Comparison of ENCODE assay signal across 8 cellular contexts in genomic region chr9:132669636-132670358, GRCh38. TPM values are rescaled to one million over a fixed set of nuclear protein-coding genes. Genes with fewer than 3 reads are reported as not detected.
DNase-seq lines count a peak whose midpoint lies in the region; ATAC-seq and TF ChIP-seq lines count a peak whose summit lies in the region.

Gene DDX31, minus strand, starts transcription at chr9:132669983. Its CDS starts 49 bp downstream, at chr9:132669934.

- H3K36me3 ChIP-seq in left ventricle myocardium inferior (no peaks in the 10 kb centered on the region), prostate gland (no peaks in the 10 kb centered on the region), upper lobe of right lung (no peaks in the 10 kb centered on the region)

- no peak for TF ChIP-seq CTCF in GM10248 (IDR thresholded peaks at IDR 0.05; ENCODE audit: control extremely low read depth, extremely low read depth, low read depth, missing control alignments)
- TF ChIP-seq CTCF in HFF-Myc (IDR thresholded peaks at IDR 0.05; ENCODE audit: low read depth, low read length, missing control alignments) = no peak
- no peak for TF ChIP-seq CTCF in NB4 (IDR thresholded peaks at IDR 0.05; ENCODE audit: low read depth, low read length)
- TF ChIP-seq CTCF in left ventricle myocardium inferior (IDR thresholded peaks at IDR 0.05; ENCODE audit: borderline replicate concordance) = no peak
- TF ChIP-seq CTCF in prostate gland (IDR thresholded peaks at IDR 0.05) = no peak
- TF ChIP-seq CTCF in upper lobe of right lung (IDR thresholded peaks at IDR 0.05) = peak; percentile 11

- peak within 1 kb of the TSS; percentile 95 for H3K4me3 Mint-ChIP-seq in T-helper 17 cell

- TF ChIP-seq POLR2A in NB4 (IDR thresholded peaks at IDR 0.05; ENCODE audit: extremely low read depth, insufficient read length) = peak; percentile 57
- no peak for TF ChIP-seq POLR2A in prostate gland (IDR thresholded peaks at IDR 0.05)

- CTCF ChIA-PET in GM10248 (lab: Yijun Ruan, JAX) = interaction anchor here (0.8 to 2.0 kb wide), 5 partner anchors 9 to 117 kb away, joined by 3 to 4 read pairs (median 3); no protein-coding TSS in a partner anchor

- H3K27me3 ChIP-seq in left ventricle myocardium inferior (ENCODE audit: low read depth) (no peaks in the 10 kb centered on the region), prostate gland (replicated peaks; ENCODE audit: insufficient read depth) (no peaks in the 10 kb centered on the region), upper lobe of right lung (no peaks in the 10 kb centered on the region)

- H3K36me3 Mint-ChIP-seq in T-helper 17 cell (ENCODE audit: low read depth) = no peaks in the 10 kb centered on the region

- DNase-seq in GM10248 (ENCODE audit: extremely low spot score) (peak; percentile 95), HFF-Myc (ENCODE audit: extremely low read depth, low read depth) (no peak), NB4 (ENCODE audit: low read depth) (peak; percentile 86), T-helper 17 cell (peak; percentile 79 to 83 (median 81)), amniotic stem cell (lab: John Stamatoyannopoulos, UW) (peak; percentile 61), left ventricle myocardium inferior (peak; percentile 85), prostate gland (ENCODE audit: low spot score) (peak; percentile 68), upper lobe of right lung (peak; percentile 95)

- POLR2A ChIA-PET in GM10248 (lab: Yijun Ruan, JAX) = interaction anchor here (0.5 to 0.6 kb wide), 3 partner anchors 20 to 678 kb away, joined by 3 read pairs; partner anchors contain the start of genes MED22 and RPL7A

- intact Hi-C loops in left ventricle myocardium inferior (cut with micrococcal nuclease) = no loop called here
- intact Hi-C loops in prostate gland (cut with DNase I) = loop anchor here (5.0 to 10.0 kb wide), 2 partner anchors 128 to 205 kb away; partner anchors contain the start of genes AK8 and SPACA9
- intact Hi-C loops in upper lobe of right lung (cut with DNase I) = no loop called here

- peak within 1 kb of the TSS; percentile 99 for H3K27ac ChIP-seq in left ventricle myocardium inferior (replicated peaks)
- H3K27ac ChIP-seq in prostate gland = peak within 1 kb of the TSS; percentile 95 to 96
- peak within 1 kb of the TSS; percentile 97 for H3K27ac ChIP-seq in upper lobe of right lung

- H3K27me3 Mint-ChIP-seq in T-helper 17 cell = no peaks in the 10 kb centered on the region

- H3K4me1 ChIP-seq in left ventricle myocardium inferior = peaks cover 61% of the 10 kb centered on the region
- peaks cover 7% of the 10 kb centered on the region for H3K4me1 ChIP-seq in prostate gland (replicated peaks)
- H3K4me1 ChIP-seq in upper lobe of right lung = peaks cover 30% of the 10 kb centered on the region

- H3K4me1 Mint-ChIP-seq in T-helper 17 cell = peaks cover 45% of the 10 kb centered on the region

- H3K4me3 ChIP-seq in HFF-Myc (replicated peaks; ENCODE audit: low read depth, low read length) = peak within 1 kb of the TSS; percentile 96
- peak within 1 kb of the TSS; percentile 86 for H3K4me3 ChIP-seq in NB4 (ENCODE audit: low read depth, low read length)
- H3K4me3 ChIP-seq in left ventricle myocardium inferior = peak within 1 kb of the TSS; percentile 95
- H3K4me3 ChIP-seq in prostate gland = peak within 1 kb of the TSS; percentile 96 to 99
- H3K4me3 ChIP-seq in upper lobe of right lung = peak within 1 kb of the TSS; percentile 98

- WGBS in prostate gland = 1% methylated on average over 38 of the region's 75 CpGs

- peak within 1 kb of the TSS; percentile 96 for H3K27ac Mint-ChIP-seq in T-helper 17 cell

- peak; percentile 82 for ATAC-seq in T-helper 17 cell
- ATAC-seq in upper lobe of right lung = peak; percentile 97

- no peaks in the 10 kb centered on the region for H3K9me3 ChIP-seq in T-helper 17 cell (ENCODE audit: control insufficient read depth, low read length, poor library complexity, severe bottlenecking)
- H3K9me3 ChIP-seq in left ventricle myocardium inferior (replicated peaks) = no peaks in the 10 kb centered on the region
- H3K9me3 ChIP-seq in prostate gland = no peaks in the 10 kb centered on the region
- H3K9me3 ChIP-seq in upper lobe of right lung = no peaks in the 10 kb centered on the region

RNA-seq across cellular contexts. Expression of gene DDX31, which starts in this region (rescaled TPM):
- total RNA-seq in T-helper 17 cell = 10 to 100 TPM; 12.6 to 15.5 TPM
- total RNA-seq in left ventricle myocardium inferior = 4.4 TPM
- total RNA-seq in prostate gland = 10 to 100 TPM; 19.0 to 22.2 TPM
- 17.4 TPM for total RNA-seq in upper lobe of right lung
